1 cellular context compared by ENCODE assay signal in genomic region chr17:2401426-2402221, GRCh38.
TF ChIP-seq lines count a peak whose summit lies in the region.

No MANE protein-coding gene starts in this region.

TF ChIP-seq in GM12878, 131 proteins besides CTCF, POLR2A, EP300 and RAD21 (continued from another document and continues in another):
- no peak for TF ChIP-seq FOS (IDR thresholded peaks at IDR 0.05; ENCODE audit: borderline replicate concordance, extremely low read depth, insufficient read length)
- TF ChIP-seq, protein P1, sequence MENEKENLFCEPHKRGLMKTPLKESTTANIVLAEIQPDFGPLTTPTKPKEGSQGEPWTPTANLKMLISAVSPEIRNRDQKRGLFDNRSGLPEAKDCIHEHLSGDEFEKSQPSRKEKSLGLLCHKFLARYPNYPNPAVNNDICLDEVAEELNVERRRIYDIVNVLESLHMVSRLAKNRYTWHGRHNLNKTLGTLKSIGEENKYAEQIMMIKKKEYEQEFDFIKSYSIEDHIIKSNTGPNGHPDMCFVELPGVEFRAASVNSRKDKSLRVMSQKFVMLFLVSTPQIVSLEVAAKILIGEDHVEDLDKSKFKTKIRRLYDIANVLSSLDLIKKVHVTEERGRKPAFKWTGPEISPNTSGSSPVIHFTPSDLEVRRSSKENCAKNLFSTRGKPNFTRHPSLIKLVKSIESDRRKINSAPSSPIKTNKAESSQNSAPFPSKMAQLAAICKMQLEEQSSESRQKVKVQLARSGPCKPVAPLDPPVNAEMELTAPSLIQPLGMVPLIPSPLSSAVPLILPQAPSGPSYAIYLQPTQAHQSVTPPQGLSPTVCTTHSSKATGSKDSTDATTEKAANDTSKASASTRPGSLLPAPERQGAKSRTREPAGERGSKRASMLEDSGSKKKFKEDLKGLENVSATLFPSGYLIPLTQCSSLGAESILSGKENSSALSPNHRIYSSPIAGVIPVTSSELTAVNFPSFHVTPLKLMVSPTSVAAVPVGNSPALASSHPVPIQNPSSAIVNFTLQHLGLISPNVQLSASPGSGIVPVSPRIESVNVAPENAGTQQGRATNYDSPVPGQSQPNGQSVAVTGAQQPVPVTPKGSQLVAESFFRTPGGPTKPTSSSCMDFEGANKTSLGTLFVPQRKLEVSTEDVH (IDR thresholded peaks at IDR 0.05; ENCODE audit: low read depth, partially characterized antibody), result peak; percentile 22
- peak in 1 of 2 experiments; percentile 43; a peak in 2 of 4 replicates for TF ChIP-seq SRF (IDR thresholded peaks at IDR 0.05; ENCODE audit: low read depth in 2 of 2, low read length in 2 of 2)
- no peak for TF ChIP-seq MYC (IDR thresholded peaks at IDR 0.05; ENCODE audit: insufficient read depth, insufficient read length, insufficient replicate concordance, low read length, severe bottlenecking)
- no peak for TF ChIP-seq GABPA (IDR thresholded peaks at IDR 0.05; ENCODE audit: low read depth)
- 0 out of 2 replicates have a peak, but pooled peaks have one; percentile 18 for TF ChIP-seq TARDBP (IDR thresholded peaks at IDR 0.05; ENCODE audit: borderline replicate concordance)
- peak; percentile 80 for TF ChIP-seq ATF7 (IDR thresholded peaks at IDR 0.05; ENCODE audit: low read depth)
- peak; percentile 88 for TF ChIP-seq NR2F1 (conservative IDR thresholded peaks at IDR 0.05)
- peak; percentile 43; the same call in 1 of the 2 replicates for TF ChIP-seq JUND (IDR thresholded peaks at IDR 0.05; ENCODE audit: low read depth, low read length)
- peak; percentile 51; the same call in 1 of the 2 replicates for TF ChIP-seq ZNF217 (IDR thresholded peaks at IDR 0.05)
- TF ChIP-seq, protein P2, sequence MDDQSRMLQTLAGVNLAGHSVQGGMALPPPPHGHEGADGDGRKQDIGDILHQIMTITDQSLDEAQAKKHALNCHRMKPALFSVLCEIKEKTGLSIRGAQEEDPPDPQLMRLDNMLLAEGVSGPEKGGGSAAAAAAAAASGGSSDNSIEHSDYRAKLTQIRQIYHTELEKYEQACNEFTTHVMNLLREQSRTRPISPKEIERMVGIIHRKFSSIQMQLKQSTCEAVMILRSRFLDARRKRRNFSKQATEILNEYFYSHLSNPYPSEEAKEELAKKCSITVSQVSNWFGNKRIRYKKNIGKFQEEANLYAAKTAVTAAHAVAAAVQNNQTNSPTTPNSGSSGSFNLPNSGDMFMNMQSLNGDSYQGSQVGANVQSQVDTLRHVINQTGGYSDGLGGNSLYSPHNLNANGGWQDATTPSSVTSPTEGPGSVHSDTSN (IDR thresholded peaks at IDR 0.05; ENCODE audit: insufficient replicate concordance, low read depth, low read length), result peak; percentile 10
- TF ChIP-seq NBN (IDR thresholded peaks at IDR 0.05), result peak; percentile 78
- TF ChIP-seq MAX (IDR thresholded peaks at IDR 0.05; ENCODE audit: low read depth, low read length), result peak; percentile 99
- no peak for TF ChIP-seq HDAC2 (IDR thresholded peaks at IDR 0.05)
- no peak; the same call in none of the 2 replicates for TF ChIP-seq HCFC1 (IDR thresholded peaks at IDR 0.05; ENCODE audit: low read length)
- peak; percentile 91 for TF ChIP-seq FOXK2 (IDR thresholded peaks at IDR 0.05)
- TF ChIP-seq IKZF1 (conservative IDR thresholded peaks at IDR 0.05), result peak; percentile 86
- TF ChIP-seq, protein P3, sequence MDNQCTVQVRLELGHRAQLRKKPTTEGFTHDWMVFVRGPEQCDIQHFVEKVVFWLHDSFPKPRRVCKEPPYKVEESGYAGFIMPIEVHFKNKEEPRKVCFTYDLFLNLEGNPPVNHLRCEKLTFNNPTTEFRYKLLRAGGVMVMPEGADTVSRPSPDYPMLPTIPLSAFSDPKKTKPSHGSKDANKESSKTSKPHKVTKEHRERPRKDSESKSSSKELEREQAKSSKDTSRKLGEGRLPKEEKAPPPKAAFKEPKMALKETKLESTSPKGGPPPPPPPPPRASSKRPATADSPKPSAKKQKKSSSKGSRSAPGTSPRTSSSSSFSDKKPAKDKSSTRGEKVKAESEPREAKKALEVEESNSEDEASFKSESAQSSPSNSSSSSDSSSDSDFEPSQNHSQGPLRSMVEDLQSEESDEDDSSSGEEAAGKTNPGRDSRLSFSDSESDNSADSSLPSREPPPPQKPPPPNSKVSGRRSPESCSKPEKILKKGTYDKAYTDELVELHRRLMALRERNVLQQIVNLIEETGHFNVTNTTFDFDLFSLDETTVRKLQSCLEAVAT (IDR thresholded peaks at IDR 0.05), result peak; percentile 71; the same call in 1 of the 2 replicates
- no peak for TF ChIP-seq ZNF24 (IDR thresholded peaks at IDR 0.05)
- peak; percentile 69; the same call in 1 of the 2 replicates for TF ChIP-seq RUNX3 (IDR thresholded peaks at IDR 0.05; ENCODE audit: low read length)
- TF ChIP-seq SKIL (IDR thresholded peaks at IDR 0.05; ENCODE audit: low read depth, poor library complexity, severe bottlenecking), result no peak
- no peak for TF ChIP-seq MEF2A (IDR thresholded peaks at IDR 0.05; ENCODE audit: insufficient read depth, low read depth, low read length)
- peak in 1 of 2 experiments; percentile 62; a peak in 1 of 4 replicates for TF ChIP-seq CEBPB (IDR thresholded peaks at IDR 0.05; ENCODE audit: borderline replicate concordance in 1 of 2, low read depth in 2 of 2, low read length in 2 of 2)
- TF ChIP-seq SMAD1 (IDR thresholded peaks at IDR 0.05; ENCODE audit: low read depth, partially characterized antibody), result no peak
- TF ChIP-seq, protein P4, sequence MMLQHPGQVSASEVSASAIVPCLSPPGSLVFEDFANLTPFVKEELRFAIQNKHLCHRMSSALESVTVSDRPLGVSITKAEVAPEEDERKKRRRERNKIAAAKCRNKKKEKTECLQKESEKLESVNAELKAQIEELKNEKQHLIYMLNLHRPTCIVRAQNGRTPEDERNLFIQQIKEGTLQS (IDR thresholded peaks at IDR 0.05; ENCODE audit: borderline replicate concordance, extremely low read depth, low read depth, low read length), result no peak
- TF ChIP-seq RELB (IDR thresholded peaks at IDR 0.05; ENCODE audit: low read depth), result peak; percentile 100
- TF ChIP-seq, protein P5, sequence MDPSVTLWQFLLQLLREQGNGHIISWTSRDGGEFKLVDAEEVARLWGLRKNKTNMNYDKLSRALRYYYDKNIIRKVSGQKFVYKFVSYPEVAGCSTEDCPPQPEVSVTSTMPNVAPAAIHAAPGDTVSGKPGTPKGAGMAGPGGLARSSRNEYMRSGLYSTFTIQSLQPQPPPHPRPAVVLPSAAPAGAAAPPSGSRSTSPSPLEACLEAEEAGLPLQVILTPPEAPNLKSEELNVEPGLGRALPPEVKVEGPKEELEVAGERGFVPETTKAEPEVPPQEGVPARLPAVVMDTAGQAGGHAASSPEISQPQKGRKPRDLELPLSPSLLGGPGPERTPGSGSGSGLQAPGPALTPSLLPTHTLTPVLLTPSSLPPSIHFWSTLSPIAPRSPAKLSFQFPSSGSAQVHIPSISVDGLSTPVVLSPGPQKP (IDR thresholded peaks at IDR 0.05; ENCODE audit: low read depth, low read length), result 0 out of 2 replicates have a peak, but pooled peaks have one; percentile 46
- TF ChIP-seq EZH2 (IDR thresholded peaks at IDR 0.05; ENCODE audit: borderline replicate concordance, control insufficient read depth, low read depth, low read length), result no peak
- peak; percentile 24; the same call in 1 of the 2 replicates for TF ChIP-seq HDGF (IDR thresholded peaks at IDR 0.05)
- no peak for TF ChIP-seq RBBP5 (conservative IDR thresholded peaks at IDR 0.05)
- no peak for TF ChIP-seq MTA3 (IDR thresholded peaks at IDR 0.05; ENCODE audit: borderline replicate concordance, low read length)
- peak; percentile 62; the same call in 1 of the 2 replicates for TF ChIP-seq POLR2AphosphoS2 (IDR thresholded peaks at IDR 0.05; ENCODE audit: low read depth, low read length)
- peak; percentile 94 for TF ChIP-seq MEF2B (IDR thresholded peaks at IDR 0.05; ENCODE audit: partially characterized antibody, poor library complexity, severe bottlenecking)
- TF ChIP-seq CBX5 (IDR thresholded peaks at IDR 0.05; ENCODE audit: low read depth), result peak; percentile 44; the same call in 1 of the 2 replicates
- TF ChIP-seq, protein P6, sequence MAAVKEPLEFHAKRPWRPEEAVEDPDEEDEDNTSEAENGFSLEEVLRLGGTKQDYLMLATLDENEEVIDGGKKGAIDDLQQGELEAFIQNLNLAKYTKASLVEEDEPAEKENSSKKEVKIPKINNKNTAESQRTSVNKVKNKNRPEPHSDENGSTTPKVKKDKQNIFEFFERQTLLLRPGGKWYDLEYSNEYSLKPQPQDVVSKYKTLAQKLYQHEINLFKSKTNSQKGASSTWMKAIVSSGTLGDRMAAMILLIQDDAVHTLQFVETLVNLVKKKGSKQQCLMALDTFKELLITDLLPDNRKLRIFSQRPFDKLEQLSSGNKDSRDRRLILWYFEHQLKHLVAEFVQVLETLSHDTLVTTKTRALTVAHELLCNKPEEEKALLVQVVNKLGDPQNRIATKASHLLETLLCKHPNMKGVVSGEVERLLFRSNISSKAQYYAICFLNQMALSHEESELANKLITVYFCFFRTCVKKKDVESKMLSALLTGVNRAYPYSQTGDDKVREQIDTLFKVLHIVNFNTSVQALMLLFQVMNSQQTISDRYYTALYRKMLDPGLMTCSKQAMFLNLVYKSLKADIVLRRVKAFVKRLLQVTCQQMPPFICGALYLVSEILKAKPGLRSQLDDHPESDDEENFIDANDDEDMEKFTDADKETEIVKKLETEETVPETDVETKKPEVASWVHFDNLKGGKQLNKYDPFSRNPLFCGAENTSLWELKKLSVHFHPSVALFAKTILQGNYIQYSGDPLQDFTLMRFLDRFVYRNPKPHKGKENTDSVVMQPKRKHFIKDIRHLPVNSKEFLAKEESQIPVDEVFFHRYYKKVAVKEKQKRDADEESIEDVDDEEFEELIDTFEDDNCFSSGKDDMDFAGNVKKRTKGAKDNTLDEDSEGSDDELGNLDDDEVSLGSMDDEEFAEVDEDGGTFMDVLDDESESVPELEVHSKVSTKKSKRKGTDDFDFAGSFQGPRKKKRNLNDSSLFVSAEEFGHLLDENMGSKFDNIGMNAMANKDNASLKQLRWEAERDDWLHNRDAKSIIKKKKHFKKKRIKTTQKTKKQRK (IDR thresholded peaks at IDR 0.05; ENCODE audit: low read depth, low read length), result no peak
- TF ChIP-seq TBL1XR1 (IDR thresholded peaks at IDR 0.05; ENCODE audit: low read depth, low read length), result no peak
- no peak for TF ChIP-seq STAT1 (conservative IDR thresholded peaks at IDR 0.05)
- peak; percentile 97 for TF ChIP-seq NKRF (conservative IDR thresholded peaks at IDR 0.05)
